In the genomic region with DNA sequence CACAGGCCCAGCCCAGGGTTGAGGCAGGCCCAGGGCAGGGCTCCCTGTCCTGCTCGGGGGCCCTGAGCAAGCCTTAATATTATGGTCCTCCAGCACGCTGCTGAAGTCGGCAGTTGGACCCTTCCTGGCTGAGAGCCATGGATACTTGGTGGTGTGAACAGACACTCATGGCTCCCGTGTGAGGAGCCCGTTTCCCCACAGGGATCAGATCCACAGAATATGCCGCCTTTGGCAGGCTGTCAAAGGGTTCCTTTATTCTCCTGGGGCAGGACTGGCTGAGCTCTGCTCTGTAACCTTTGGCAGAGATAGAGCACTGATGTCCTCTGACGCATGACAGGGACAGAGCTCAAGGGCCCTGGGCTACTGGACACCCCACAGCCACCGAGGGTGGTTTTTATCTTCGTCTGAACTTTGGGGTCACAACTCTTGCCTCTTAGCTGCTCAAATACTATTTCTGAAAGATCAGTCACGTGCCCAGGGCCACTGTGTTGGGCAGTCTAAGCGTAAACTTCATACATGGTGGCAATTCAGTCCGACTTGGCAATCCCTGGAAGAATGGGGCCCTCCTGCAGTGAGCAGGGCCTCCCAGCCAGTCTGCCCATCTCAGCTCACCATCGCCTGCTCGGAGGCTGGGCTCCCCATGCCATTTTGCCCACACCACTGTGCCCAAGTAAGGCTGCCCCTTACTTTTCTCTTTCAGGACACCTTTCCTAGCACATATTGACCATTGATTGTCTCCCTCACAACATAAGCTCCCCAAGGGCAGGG, we compare ENCODE assay signal across 1 cellular context.
A peak's percentile ranks its signal among the peaks of the same experiment; 100 is the strongest.
TF ChIP-seq lines count a peak whose summit lies in the region.

No MANE protein-coding gene starts in this region.

TF ChIP-seq in HepG2, 621 proteins besides CTCF, POLR2A, EP300 and RAD21 (continued from another document and continues in another):
- TF ChIP-seq NFAT5 (CRISPR knock-in tag; IDR thresholded peaks at IDR 0.05) (no peak), MYPOP (CRISPR knock-in tag; IDR thresholded peaks at IDR 0.05) (peak; percentile 72; the same call in 1 of the 2 replicates), ZNF605 (CRISPR knock-in tag; IDR thresholded peaks at IDR 0.05) (peak; percentile 82; the same call in 1 of the 2 replicates), REPIN1 (CRISPR knock-in tag; IDR thresholded peaks at IDR 0.05; ENCODE audit: borderline replicate concordance, low read depth) (peak; percentile 93; the same call in 1 of the 2 replicates), KAT7 (CRISPR knock-in tag; IDR thresholded peaks at IDR 0.05; ENCODE audit: borderline replicate concordance) (0 out of 2 replicates have a peak, but pooled peaks have one; percentile 30), ZNF207 (IDR thresholded peaks at IDR 0.05; ENCODE audit: borderline replicate concordance) (no peak), ZNF614 (CRISPR knock-in tag; IDR thresholded peaks at IDR 0.05; ENCODE audit: borderline replicate concordance) (peak; percentile 66; the same call in 1 of the 2 replicates), TMF1 (CRISPR knock-in tag; IDR thresholded peaks at IDR 0.05; ENCODE audit: low read depth) (0 out of 2 replicates have a peak, but pooled peaks have one; percentile 31), ZNF382 (CRISPR knock-in tag; IDR thresholded peaks at IDR 0.05; ENCODE audit: borderline replicate concordance) (no peak), POLR2G (IDR thresholded peaks at IDR 0.05; ENCODE audit: low read depth, low read length) (peak; percentile 55; the same call in 1 of the 2 replicates), JARID2 (CRISPR knock-in tag; IDR thresholded peaks at IDR 0.05; ENCODE audit: insufficient replicate concordance) (no peak), NR3C1 (CRISPR knock-in tag; IDR thresholded peaks at IDR 0.05) (no peak), KDM4B (CRISPR knock-in tag; IDR thresholded peaks at IDR 0.05) (no peak), LRRFIP1 (CRISPR knock-in tag; conservative IDR thresholded peaks at IDR 0.05) (no peak), ZNF776 (CRISPR knock-in tag; IDR thresholded peaks at IDR 0.05) (no peak), ARHGAP35 (CRISPR knock-in tag; IDR thresholded peaks at IDR 0.05; ENCODE audit: borderline replicate concordance) (no peak; the same call in 1 of the 2 replicates), MYC (CRISPR knock-in tag; IDR thresholded peaks at IDR 0.05; ENCODE audit: borderline replicate concordance) (peak; percentile 51; the same call in 1 of the 2 replicates), ZHX2 (IDR thresholded peaks at IDR 0.05; ENCODE audit: low read depth) (peak; percentile 41; the same call in 1 of the 2 replicates), ZHX2 (CRISPR knock-in tag; IDR thresholded peaks at IDR 0.05; ENCODE audit: borderline replicate concordance) (no peak), AKAP8 (CRISPR knock-in tag; IDR thresholded peaks at IDR 0.05) (peak; percentile 83), GFI1 (CRISPR knock-in tag; IDR thresholded peaks at IDR 0.05; ENCODE audit: borderline replicate concordance) (peak; percentile 78; the same call in 1 of the 2 replicates), USF2 (IDR thresholded peaks at IDR 0.05; ENCODE audit: low read depth, low read length) (peak; percentile 32; the same call in 1 of the 2 replicates), USF2 (CRISPR knock-in tag; IDR thresholded peaks at IDR 0.05; ENCODE audit: borderline replicate concordance) (peak; percentile 85), ZNF256 (CRISPR knock-in tag; conservative IDR thresholded peaks at IDR 0.05) (no peak; the same call in 1 of the 2 replicates), SRSF1 (optimal IDR thresholded peaks at IDR 0.05; ENCODE audit: low read depth, low read length) (peak; percentile 61), YEATS2 (CRISPR knock-in tag; IDR thresholded peaks at IDR 0.05; ENCODE audit: borderline replicate concordance) (no peak), PAXIP1 (CRISPR knock-in tag; conservative IDR thresholded peaks at IDR 0.05) (peak; percentile 82)
- TF ChIP-seq, protein P1, sequence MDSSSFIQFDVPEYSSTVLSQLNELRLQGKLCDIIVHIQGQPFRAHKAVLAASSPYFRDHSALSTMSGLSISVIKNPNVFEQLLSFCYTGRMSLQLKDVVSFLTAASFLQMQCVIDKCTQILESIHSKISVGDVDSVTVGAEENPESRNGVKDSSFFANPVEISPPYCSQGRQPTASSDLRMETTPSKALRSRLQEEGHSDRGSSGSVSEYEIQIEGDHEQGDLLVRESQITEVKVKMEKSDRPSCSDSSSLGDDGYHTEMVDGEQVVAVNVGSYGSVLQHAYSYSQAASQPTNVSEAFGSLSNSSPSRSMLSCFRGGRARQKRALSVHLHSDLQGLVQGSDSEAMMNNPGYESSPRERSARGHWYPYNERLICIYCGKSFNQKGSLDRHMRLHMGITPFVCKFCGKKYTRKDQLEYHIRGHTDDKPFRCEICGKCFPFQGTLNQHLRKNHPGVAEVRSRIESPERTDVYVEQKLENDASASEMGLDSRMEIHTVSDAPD (CRISPR knock-in tag; IDR thresholded peaks at IDR 0.05) = no peak
